ENCODE assay signal across 8 cellular contexts in the genomic region with DNA sequence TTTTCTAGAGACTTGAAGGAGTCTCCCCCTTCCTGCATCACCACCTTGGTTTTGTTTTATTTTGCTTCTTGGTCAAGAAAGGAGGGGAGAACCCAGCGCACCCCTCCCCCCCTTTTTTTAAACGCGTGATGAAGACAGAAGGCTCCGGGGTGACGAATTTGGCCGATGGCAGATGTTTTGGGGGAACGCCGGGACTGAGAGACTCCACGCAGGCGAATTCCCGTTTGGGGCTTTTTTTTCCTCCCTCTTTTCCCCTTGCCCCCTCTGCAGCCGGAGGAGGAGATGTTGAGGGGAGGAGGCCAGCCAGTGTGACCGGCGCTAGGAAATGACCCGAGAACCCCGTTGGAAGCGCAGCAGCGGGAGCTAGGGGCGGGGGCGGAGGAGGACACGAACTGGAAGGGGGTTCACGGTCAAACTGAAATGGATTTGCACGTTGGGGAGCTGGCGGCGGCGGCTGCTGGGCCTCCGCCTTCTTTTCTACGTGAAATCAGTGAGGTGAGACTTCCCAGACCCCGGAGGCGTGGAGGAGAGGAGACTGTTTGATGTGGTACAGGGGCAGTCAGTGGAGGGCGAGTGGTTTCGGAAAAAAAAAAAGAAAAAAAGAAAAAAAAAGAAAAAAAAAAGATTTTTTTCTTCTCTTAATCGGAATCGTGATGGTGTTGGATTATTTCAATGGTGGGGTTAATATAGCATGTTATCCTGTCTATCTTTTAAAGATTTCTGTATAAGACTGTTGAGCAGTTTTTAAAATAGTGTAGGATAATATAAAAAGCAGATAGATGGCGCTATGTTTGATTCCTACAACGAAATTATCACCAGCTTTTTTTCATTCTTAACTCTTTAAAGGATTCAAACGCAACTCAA. TPM values are rescaled to one million over a fixed set of nuclear protein-coding genes. Genes with fewer than 3 reads are reported as not detected.
DNase-seq lines count a peak whose midpoint lies in the region; ATAC-seq and TF ChIP-seq lines count a peak whose summit lies in the region.

No MANE protein-coding gene starts in this region.

- peak overlapping the region in 1 of 2 donors; percentile 47 for H3K4me3 ChIP-seq in CD4-positive, alpha-beta memory T cell (ENCODE audit: low read length in 2 of 2)
- H3K4me3 ChIP-seq in fibroblast of the aortic adventitia (ENCODE audit: low read depth, low read length) (peak overlapping the region; percentile 95), vagina (peak overlapping the region; percentile 75 to 79)
- H3K4me3 ChIP-seq in naive thymus-derived CD4-positive, alpha-beta T cell (ENCODE audit: low read length) = peak overlapping the region; percentile 54

- CTCF ChIA-PET in CD4-positive, alpha-beta memory T cell (lab: Charles Lee; ENCODE audit: partially characterized antibody) = interaction anchor here (2.1 to 4.7 kb wide), 2 partner anchors 8 to 1033 kb away, joined by 4 to 22 read pairs; no protein-coding TSS in a partner anchor
- CTCF ChIA-PET in naive thymus-derived CD4-positive, alpha-beta T cell (lab: Charles Lee) = interaction anchor here (0.6 to 2.3 kb wide), 2 partner anchors 8 to 1313 kb away, joined by 3 to 9 read pairs; no protein-coding TSS in a partner anchor

- peak overlapping the region in 3 of 7 donors; percentile 83 to 92 (median 83) for H3K27ac Mint-ChIP-seq in CD4-positive, alpha-beta memory T cell
- peak overlapping the region; percentile 54 to 95 (median 84) for H3K27ac Mint-ChIP-seq in naive thymus-derived CD4-positive, alpha-beta T cell

- DNase-seq in CD4-positive, alpha-beta memory T cell = peak in 4 of 5 donors; percentile 7 to 44 (median 19)
- DNase-seq in NCI-H2227 treated with DMSO at 0.1 percent for 48 hours (lab: John Stamatoyannopoulos, UW) (peak; percentile 60), fibroblast of the aortic adventitia (ENCODE audit: low read depth) (peak; percentile 76), vagina (ENCODE audit: extremely low spot score in 2 of 2) (peak in 1 of 2 donors; percentile 89)
- DNase-seq in activated T-cell treated with anti-CD3 and anti-CD28 coated beads, Interleukin-2, amount 50 U/mL, for 4 hours = peak; percentile 8
- peak in 8 of 9 donors; percentile 8 to 49 (median 30) for DNase-seq in naive thymus-derived CD4-positive, alpha-beta T cell

- peaks cover 0 to 2% of the 10 kb centered on the region in 2 donors for H3K36me3 Mint-ChIP-seq in CD4-positive, alpha-beta memory T cell
- H3K36me3 Mint-ChIP-seq in activated T-cell treated with anti-CD3 and anti-CD28 coated beads, Interleukin-2, amount 50 U/mL, for 4 hours (ENCODE audit: insufficient read depth) = no peaks in the 10 kb centered on the region
- peaks cover 0 to 3% (median 0%) of the 10 kb centered on the region in 5 donors for H3K36me3 Mint-ChIP-seq in naive thymus-derived CD4-positive, alpha-beta T cell

- H3K4me3 Mint-ChIP-seq in CD4-positive, alpha-beta memory T cell = peak overlapping the region; percentile 85 to 93 (median 87)
- H3K4me3 Mint-ChIP-seq in activated T-cell treated with anti-CD3 and anti-CD28 coated beads, Interleukin-2, amount 50 U/mL, for 4 hours = peak overlapping the region; percentile 84
- peak overlapping the region in 9 of 10 donors; percentile 85 to 92 (median 91) for H3K4me3 Mint-ChIP-seq in naive thymus-derived CD4-positive, alpha-beta T cell

- H3K27me3 Mint-ChIP-seq in CD4-positive, alpha-beta memory T cell = peaks cover 38 to 42% of the 10 kb centered on the region in 2 donors
- peaks cover 56% of the 10 kb centered on the region for H3K27me3 Mint-ChIP-seq in activated T-cell treated with anti-CD3 and anti-CD28 coated beads, Interleukin-2, amount 50 U/mL, for 4 hours (ENCODE audit: low read depth)
- H3K27me3 Mint-ChIP-seq in naive thymus-derived CD4-positive, alpha-beta T cell = peaks cover 54 to 62% (median 57%) of the 10 kb centered on the region in 5 donors

- POLR2A ChIA-PET in CD4-positive, alpha-beta memory T cell (lab: Charles Lee; ENCODE audit: partially characterized antibody) = interaction anchor here (0.6 to 1.4 kb wide), 2 partner anchors 8 to 1052 kb away, joined by 4 read pairs; no protein-coding TSS in a partner anchor
- POLR2A ChIA-PET in naive thymus-derived CD4-positive, alpha-beta T cell (lab: Charles Lee) = interaction anchor here (0.7 kb wide), 2 partner anchors 82 to 604 kb away, joined by 3 read pairs; no protein-coding TSS in a partner anchor

- H3K9me3 Mint-ChIP-seq in CD4-positive, alpha-beta memory T cell = peaks cover 0 to 5% (median 0%) of the 10 kb centered on the region in 8 donors
- no peaks in the 10 kb centered on the region for H3K9me3 Mint-ChIP-seq in activated T-cell treated with anti-CD3 and anti-CD28 coated beads, Interleukin-2, amount 50 U/mL, for 4 hours
- peaks cover 0 to 6% (median 0%) of the 10 kb centered on the region in 11 donors for H3K9me3 Mint-ChIP-seq in naive thymus-derived CD4-positive, alpha-beta T cell

- peak; percentile 15 for ATAC-seq in GM21381 (IDR thresholded peaks at IDR 0.05; ENCODE audit: unreplicated experiment)
- ATAC-seq in activated T-cell treated with anti-CD3 and anti-CD28 coated beads, Interleukin-2, amount 50 U/mL, for 4 hours = no peak
- no peak for ATAC-seq in naive thymus-derived CD4-positive, alpha-beta T cell
- no peak for ATAC-seq in GM21447 (IDR thresholded peaks at IDR 0.05; ENCODE audit: unreplicated experiment)

- peak; percentile 45 for TF ChIP-seq CTCF in fibroblast of the aortic adventitia (IDR thresholded peaks at IDR 0.05; ENCODE audit: insufficient read depth, low read length)
- peak in 2 of 3 experiments; percentile 31 to 51 for TF ChIP-seq CTCF in vagina (IDR thresholded peaks at IDR 0.05)

- peaks cover 13 to 23% (median 18%) of the 10 kb centered on the region in 4 donors for H3K4me1 Mint-ChIP-seq in CD4-positive, alpha-beta memory T cell
- peaks cover 21% of the 10 kb centered on the region for H3K4me1 Mint-ChIP-seq in activated T-cell treated with anti-CD3 and anti-CD28 coated beads, Interleukin-2, amount 50 U/mL, for 4 hours (ENCODE audit: low read depth)
- H3K4me1 Mint-ChIP-seq in naive thymus-derived CD4-positive, alpha-beta T cell = peaks cover 12 to 35% (median 29%) of the 10 kb centered on the region in 7 donors

- peaks cover 48% of the 10 kb centered on the region for H3K27me3 ChIP-seq in CD4-positive, alpha-beta memory T cell (ENCODE audit: insufficient read depth, low read length)
- H3K27me3 ChIP-seq in naive thymus-derived CD4-positive, alpha-beta T cell (ENCODE audit: control insufficient read depth in 2 of 2, insufficient read depth in 2 of 2, low read length in 2 of 2) = peaks cover 10 to 41% of the 10 kb centered on the region in 2 donors
- H3K27me3 ChIP-seq in vagina = no peaks in the 10 kb centered on the region

- no peaks in the 10 kb centered on the region for H3K36me3 ChIP-seq in CD4-positive, alpha-beta memory T cell (ENCODE audit: insufficient read depth, low read length)
- H3K36me3 ChIP-seq in naive thymus-derived CD4-positive, alpha-beta T cell (ENCODE audit: control insufficient read depth in 2 of 3, insufficient read depth in 3 of 3, low read length in 3 of 3) = no peaks in the 10 kb centered on the region
- no peaks in the 10 kb centered on the region for H3K36me3 ChIP-seq in vagina

- TF ChIP-seq POLR2A in vagina (IDR thresholded peaks at IDR 0.05) = no peak

- H3K27ac ChIP-seq in CD4-positive, alpha-beta memory T cell (ENCODE audit: low read depth, low read length) = no peak overlapping the region
- peak overlapping the region; percentile 59 for H3K27ac ChIP-seq in naive thymus-derived CD4-positive, alpha-beta T cell (ENCODE audit: low read depth, low read length)
- H3K27ac ChIP-seq in vagina = peak overlapping the region; percentile 92

- peaks cover 30% of the 10 kb centered on the region for H3K4me1 ChIP-seq in CD4-positive, alpha-beta memory T cell (ENCODE audit: insufficient read depth, low read length)
- H3K4me1 ChIP-seq in naive thymus-derived CD4-positive, alpha-beta T cell (ENCODE audit: control insufficient read depth in 2 of 2, insufficient read depth in 2 of 2, low read length in 2 of 2) = peaks cover 18 to 21% of the 10 kb centered on the region in 2 donors
- peaks cover 26% of the 10 kb centered on the region for H3K4me1 ChIP-seq in vagina

- no peaks in the 10 kb centered on the region for H3K9me3 ChIP-seq in CD4-positive, alpha-beta memory T cell (ENCODE audit: control insufficient read depth in 1 of 2, low read length in 2 of 2)
- H3K9me3 ChIP-seq in naive thymus-derived CD4-positive, alpha-beta T cell (ENCODE audit: control insufficient read depth in 2 of 3, low read length in 3 of 3) = no peaks in the 10 kb centered on the region
- H3K9me3 ChIP-seq in vagina = no peaks in the 10 kb centered on the region

- intact Hi-C loops in CD4-positive, alpha-beta memory T cell (cut with micrococcal nuclease) = loop anchor here (10.0 kb wide), 1 partner anchor 1192 kb away; a partner anchor contains a TSS
- intact Hi-C loops in naive thymus-derived CD4-positive, alpha-beta T cell (cut with micrococcal nuclease) = loop anchor here (1.0 to 5.0 kb wide), 4 partner anchors 7 to 551 kb away; no protein-coding TSS in a partner anchor
- intact Hi-C loops in vagina (cut with DNase I) = loop anchor here (10.0 kb wide), 2 partner anchors 68 to 1042 kb away; no protein-coding TSS in a partner anchor

RNA-seq across cellular contexts. Expression of a gene that starts 3.1 kb away (rescaled TPM):
- total RNA-seq in CD4-positive, alpha-beta memory T cell = under 1 TPM; 0.12 to 0.14 TPM
- polyA plus RNA-seq in CD4-positive, alpha-beta memory T cell = under 1 TPM; 0.11 to 0.13 TPM
- 1 to 10 TPM in 1 of 3 donors, under 1 TPM in 2; 0.63 to 1.3 (median 0.71) TPM for total RNA-seq in activated T-cell treated with anti-CD3 and anti-CD28 coated beads, Interleukin-2, amount 50 U/mL, for 4 hours
- total RNA-seq in fibroblast of the aortic adventitia (ENCODE audit: low replicate concordance) = 12.4 and 66.9 TPM in 2 replicates
- total RNA-seq in naive thymus-derived CD4-positive, alpha-beta T cell = 10 to 100 TPM in 1 of 5 experiments, 1 to 10 TPM in 3, under 1 TPM in 1; 0.73 to 11.0 (median 1.4) TPM
- 1 to 10 TPM; 1.0 to 1.5 TPM for polyA plus RNA-seq in naive thymus-derived CD4-positive, alpha-beta T cell
- 11.5 TPM for total RNA-seq in vagina
